15 cellular contexts compared by ENCODE assay signal in the genomic region with DNA sequence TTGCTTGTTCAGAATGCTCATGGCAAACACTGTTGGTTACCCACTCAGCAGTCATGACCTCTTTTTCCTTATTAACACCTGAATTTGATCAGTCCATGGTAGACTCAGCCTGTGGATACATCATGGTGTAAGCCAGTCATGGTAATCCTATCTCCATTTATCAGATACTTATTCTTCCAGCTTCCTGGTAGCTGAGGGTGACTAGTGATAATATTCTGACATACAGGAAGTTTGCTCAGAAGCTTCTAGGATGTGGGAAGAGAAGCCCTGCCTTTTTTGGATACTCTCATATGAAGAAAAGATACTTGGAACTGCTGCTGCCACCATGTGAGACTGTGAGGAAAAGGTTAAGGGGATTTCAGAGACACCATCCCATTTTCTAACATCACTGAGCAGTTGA. TPM values are rescaled to one million over a fixed set of nuclear protein-coding genes. Genes with fewer than 3 reads are reported as not detected.
A peak's percentile ranks its signal among the peaks of the same experiment; 100 is the strongest.
DNase-seq lines count a peak whose midpoint lies in the region; ATAC-seq and TF ChIP-seq lines count a peak whose summit lies in the region.
"Had no signal": no experiment of that assay in that cellular context is flagged by ENCODE, and none has a peak within 500 bp of the region (broad histone marks: within the 10 kb centered on the region; RNA-seq: fewer than 3 reads in every experiment).

No MANE protein-coding gene starts in this region.

- H3K4me1 ChIP-seq in PC-3 (ENCODE audit: insufficient read depth, low read length) = peaks cover 12% of the 10 kb centered on the region
- H3K4me1 ChIP-seq in sigmoid colon = no peaks in the 10 kb centered on the region

- no peaks in the 10 kb centered on the region for H4K20me1 ChIP-seq in PC-3 (ENCODE audit: low read length)
- H4K20me1 ChIP-seq: BLaER1 treated with 17β-estradiol and CSF1 and Interleukin-3, amounts not matched to agents 10 nM and 100 nM had no signal

- BruUV-seq in PC-3 (replicated peaks; lab: Mats Ljungman, UMichigan) = no TSS peak

- no peak overlapping the region for H3K4me2 ChIP-seq in PC-3 (ENCODE audit: low read length)
- H3K4me2 ChIP-seq: BLaER1 treated with 17β-estradiol and CSF1 and Interleukin-3, amounts not matched to agents 10 nM and 100 nM; KMS-11 had no signal

- POLR2A ChIA-PET in PC-3 (lab: Charles Lee; ENCODE audit: unreplicated experiment) = no interaction called here

- CTCF ChIA-PET in PC-3 (lab: Charles Lee) = no interaction called here

- H3K27me3 ChIP-seq in PC-3 (ENCODE audit: low read length) (no peaks in the 10 kb centered on the region), sigmoid colon (no peaks in the 10 kb centered on the region)
- H3K27me3 ChIP-seq: BLaER1 treated with 17β-estradiol and CSF1 and Interleukin-3, amounts not matched to agents 10 nM and 100 nM had no signal

- no peak overlapping the region for H3K27ac ChIP-seq in PC-3 (ENCODE audit: low read length)
- H3K27ac ChIP-seq in sigmoid colon = no peak overlapping the region
- H3K27ac ChIP-seq: 22Rv1; BLaER1 treated with 17β-estradiol and CSF1 and Interleukin-3, amounts not matched to agents 10 nM and 100 nM; KMS-11 had no signal

- intact Hi-C loops in PC-3 (cut with micrococcal nuclease) = no loop called here
- intact Hi-C loops in sigmoid colon (cut with DNase I) = no loop called here

- no peaks in the 10 kb centered on the region for H3K9me2 ChIP-seq in PC-3 (replicated peaks; ENCODE audit: low read length)

- TF ChIP-seq EP300 in sigmoid colon (IDR thresholded peaks at IDR 0.05) = no peak

- DNase-seq in DMS53 (lab: John Stamatoyannopoulos, UW) = peak; percentile 36
- DNase-seq in DMS53 treated with DMSO at 0.1 percent for 48 hours (lab: John Stamatoyannopoulos, UW; ENCODE audit: unreplicated experiment) = no peak
- peak; percentile 33 for DNase-seq in PC-3
- DNase-seq in kidney tubule cell (ENCODE audit: low spot score) = peak; percentile 65
- DNase-seq in erythroblast (lab: John Stamatoyannopoulos, UW) = no peak
- DNase-seq in sigmoid colon = no peak
- DNase-seq: AML-193; CD4-positive, CD25-positive, alpha-beta regulatory T cell; DMS 273 treated with DMSO at 0.1 percent for 48 hours; DMS79 treated with DMSO at 0.1 percent for 48 hours; GDM1 had no signal

- H3K9me3 ChIP-seq in PC-3 (ENCODE audit: low read length) = no peaks in the 10 kb centered on the region
- no peaks in the 10 kb centered on the region for H3K9me3 ChIP-seq in sigmoid colon

- H3K9ac ChIP-seq in PC-3 (ENCODE audit: low read length) = no peak overlapping the region
- H3K9ac ChIP-seq: BLaER1 treated with 17β-estradiol and CSF1 and Interleukin-3, amounts not matched to agents 10 nM and 100 nM; KMS-11 had no signal

- no peak overlapping the region for H2AFZ ChIP-seq in PC-3 (ENCODE audit: low read length)

- H3K79me2 ChIP-seq in PC-3 (ENCODE audit: low read length) = no peaks in the 10 kb centered on the region

- TF ChIP-seq POLR2A in erythroblast (IDR thresholded peaks at IDR 0.05; ENCODE audit: low read length) (no peak), sigmoid colon (IDR thresholded peaks at IDR 0.05) (no peak)

- H3K36me3 ChIP-seq in PC-3 (ENCODE audit: low read depth, low read length) (no peaks in the 10 kb centered on the region), sigmoid colon (no peaks in the 10 kb centered on the region)
- H3K36me3 ChIP-seq: BLaER1 treated with 17β-estradiol and CSF1 and Interleukin-3, amounts not matched to agents 10 nM and 100 nM had no signal

- ATAC-seq in PC-3 = no peak
- ATAC-seq in HG02852 (IDR thresholded peaks at IDR 0.05; ENCODE audit: unreplicated experiment) = no peak

- no peak for TF ChIP-seq CTCF in PC-3 (conservative IDR thresholded peaks at IDR 0.05; ENCODE audit: low read depth, low read length)
- TF ChIP-seq CTCF in sigmoid colon (IDR thresholded peaks at IDR 0.05) = no peak

- no peaks in the 10 kb centered on the region for H3F3A ChIP-seq in PC-3 (ENCODE audit: low read length, unreplicated experiment)

- H3K4me3 ChIP-seq in PC-3 (ENCODE audit: low read length) (no peak overlapping the region), sigmoid colon (no peak overlapping the region)
- H3K4me3 ChIP-seq: BLaER1 treated with 17β-estradiol and CSF1 and Interleukin-3, amounts not matched to agents 10 nM and 100 nM had no signal

RNA-seq across cellular contexts. Expression of gene GDA, which starts 7.3 kb away (rescaled TPM):
- not detected in 2 replicates for total RNA-seq in PC-3 (2014; rRNA removed)
- total RNA-seq in sigmoid colon = under 1 TPM in 2 of 4 donors, not detected in 2; under 0.01 to 0.27 TPM
- 10 to 100 TPM; 16.0 to 63.1 (median 22.8) TPM for polyA plus RNA-seq in sigmoid colon
- total RNA-seq: CD4-positive, CD25-positive, alpha-beta regulatory T cell had no signal
- polyA plus RNA-seq: CD4-positive, CD25-positive, alpha-beta regulatory T cell had no signal

Comparison
In these comparisons a context has a peak if more than half of its experiments do, and no peak if none do; other contexts are left out.
1. DNase-seq: peak in DMS53 (single experiment), PC-3 (single experiment) and kidney tubule cell (single experiment); none in DMS53 treated with DMSO at 0.1 percent for 48 hours (single experiment), erythroblast (0 of 2) and sigmoid colon (single experiment).